1 cellular context compared by ENCODE assay signal in the genomic region with DNA sequence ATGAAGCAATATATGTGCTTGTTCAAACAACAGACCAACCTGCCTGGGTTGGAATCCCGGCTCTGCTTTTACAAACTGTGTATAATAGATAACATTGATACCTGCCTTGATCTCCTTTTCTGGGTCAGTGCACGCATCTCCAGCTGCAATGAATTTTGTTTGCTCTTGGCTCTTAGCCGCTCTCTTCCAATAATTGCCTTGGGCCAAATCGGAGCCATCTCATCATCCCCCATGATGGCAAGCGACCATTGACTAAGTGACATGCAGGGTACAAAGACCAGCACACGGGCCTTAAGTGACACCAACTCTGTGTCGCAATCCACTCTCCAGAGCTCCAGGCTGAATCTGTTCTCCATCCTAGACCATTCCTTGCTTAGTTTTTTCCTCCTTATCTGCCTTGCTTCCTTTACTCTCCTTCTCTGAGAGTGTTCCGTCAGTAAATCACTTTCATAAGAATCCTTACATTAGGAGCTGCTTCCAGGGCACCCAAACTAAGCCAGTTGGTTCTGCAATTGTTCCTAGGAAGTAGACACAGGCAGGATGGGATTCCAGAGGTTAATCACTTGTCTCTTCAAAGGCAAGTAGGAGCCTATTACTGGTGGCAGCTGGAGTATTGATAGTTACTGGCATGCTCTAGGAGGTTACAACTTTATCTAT.
TF ChIP-seq lines count a peak whose summit lies in the region.

No MANE protein-coding gene starts in this region.

TF ChIP-seq in HEK293, 187 proteins besides CTCF, POLR2A, EP300 and RAD21 (continued from another document):
- TF ChIP-seq, protein P1, sequence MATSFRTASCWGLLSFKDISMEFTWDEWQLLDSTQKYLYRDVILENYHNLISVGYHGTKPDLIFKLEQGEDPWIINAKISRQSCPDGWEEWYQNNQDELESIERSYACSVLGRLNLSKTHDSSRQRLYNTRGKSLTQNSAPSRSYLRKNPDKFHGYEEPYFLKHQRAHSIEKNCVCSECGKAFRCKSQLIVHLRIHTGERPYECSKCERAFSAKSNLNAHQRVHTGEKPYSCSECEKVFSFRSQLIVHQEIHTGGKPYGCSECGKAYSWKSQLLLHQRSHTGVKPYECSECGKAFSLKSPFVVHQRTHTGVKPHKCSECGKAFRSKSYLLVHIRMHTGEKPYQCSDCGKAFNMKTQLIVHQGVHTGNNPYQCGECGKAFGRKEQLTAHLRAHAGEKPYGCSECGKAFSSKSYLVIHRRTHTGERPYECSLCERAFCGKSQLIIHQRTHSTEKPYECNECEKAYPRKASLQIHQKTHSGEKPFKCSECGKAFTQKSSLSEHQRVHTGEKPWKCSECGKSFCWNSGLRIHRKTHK (tag by site-specific recombination; IDR thresholded peaks at IDR 0.05), result no peak
